In genomic region chr11:69674267-69674885, GRCh38 we compare ENCODE assay signal across 1 cellular context.
TF ChIP-seq lines count a peak whose summit lies in the region.

No MANE protein-coding gene starts in this region.

TF ChIP-seq in K562, 482 proteins besides CTCF, POLR2A, EP300 and RAD21 (continued from another document):
- TF ChIP-seq ATF3 (IDR thresholded peaks at IDR 0.05), result 0 out of 2 replicates have a peak, but pooled peaks have one; percentile 8
- no peak for TF ChIP-seq ATF3 (CRISPR knock-in tag; conservative IDR thresholded peaks at IDR 0.05)
- peak; percentile 72; the same call in 1 of the 2 replicates for TF ChIP-seq HMBOX1 (IDR thresholded peaks at IDR 0.05)
- TF ChIP-seq ZNF507 (tag; conservative IDR thresholded peaks at IDR 0.05), result no peak
- TF ChIP-seq MGA (IDR thresholded peaks at IDR 0.05), result no peak
- TF ChIP-seq ZNF41 (CRISPR knock-in tag; conservative IDR thresholded peaks at IDR 0.05), result no peak
- TF ChIP-seq CREM (IDR thresholded peaks at IDR 0.05; ENCODE audit: low read depth), result peak; percentile 61; the same call in 1 of the 2 replicates
- TF ChIP-seq ZBTB7A (IDR thresholded peaks at IDR 0.05; ENCODE audit: borderline replicate concordance, control insufficient read depth, low read depth, low read length), result peak; percentile 25; the same call in 1 of the 2 replicates
- no peak for TF ChIP-seq PML (IDR thresholded peaks at IDR 0.05; ENCODE audit: low read length)
- TF ChIP-seq OTX1 (CRISPR knock-in tag; IDR thresholded peaks at IDR 0.05), result no peak
- TF ChIP-seq NFIC (IDR thresholded peaks at IDR 0.05), result peak; percentile 60
- 0 out of 2 replicates have a peak, but pooled peaks have one; percentile 34 for TF ChIP-seq CREB1 (IDR thresholded peaks at IDR 0.05)
- no peak for TF ChIP-seq CREB1 (CRISPR knock-in tag; IDR thresholded peaks at IDR 0.05)
- no peak for TF ChIP-seq GATAD2A (IDR thresholded peaks at IDR 0.05)
